ENCODE assay signal across 1 cellular context in genomic region chr20:25623736-25624499, GRCh38.
A peak's percentile ranks its signal among the peaks of the same experiment; 100 is the strongest.
TF ChIP-seq lines count a peak whose summit lies in the region.

TSS of gene NANP (minus strand) at chr20:25624014. CDS start at chr20:25623948, 66 bp downstream.

TF ChIP-seq in HEK293, 187 proteins besides CTCF, POLR2A, EP300 and RAD21 (continued from another document and continues in another):
- TF ChIP-seq ZNF747 (tag by site-specific recombination; IDR thresholded peaks at IDR 0.05): no peak
- no peak for TF ChIP-seq ZNF37A (tag by site-specific recombination; IDR thresholded peaks at IDR 0.05)
- no peak for TF ChIP-seq ZBTB10 (tag by site-specific recombination; IDR thresholded peaks at IDR 0.05)
- no peak for TF ChIP-seq ZNF248 (tag by site-specific recombination; IDR thresholded peaks at IDR 0.05)
- no peak for TF ChIP-seq PRDM2 (tag by site-specific recombination; IDR thresholded peaks at IDR 0.05; ENCODE audit: borderline replicate concordance)
- peak; percentile 79 for TF ChIP-seq ZBTB26 (tag by site-specific recombination; optimal IDR thresholded peaks at IDR 0.05)
- TF ChIP-seq ZNF362 (tag by site-specific recombination; IDR thresholded peaks at IDR 0.05): no peak
- TF ChIP-seq ZNF514 (tag by site-specific recombination; IDR thresholded peaks at IDR 0.05): no peak
- TF ChIP-seq ZNF664 (tag by site-specific recombination; IDR thresholded peaks at IDR 0.05): no peak
- TF ChIP-seq KLF9 (tag by site-specific recombination; IDR thresholded peaks at IDR 0.05; ENCODE audit: low read depth): peak; percentile 57
- TF ChIP-seq ZEB2 (tag by site-specific recombination; IDR thresholded peaks at IDR 0.05): peak; percentile 40
- TF ChIP-seq, protein P1, sequence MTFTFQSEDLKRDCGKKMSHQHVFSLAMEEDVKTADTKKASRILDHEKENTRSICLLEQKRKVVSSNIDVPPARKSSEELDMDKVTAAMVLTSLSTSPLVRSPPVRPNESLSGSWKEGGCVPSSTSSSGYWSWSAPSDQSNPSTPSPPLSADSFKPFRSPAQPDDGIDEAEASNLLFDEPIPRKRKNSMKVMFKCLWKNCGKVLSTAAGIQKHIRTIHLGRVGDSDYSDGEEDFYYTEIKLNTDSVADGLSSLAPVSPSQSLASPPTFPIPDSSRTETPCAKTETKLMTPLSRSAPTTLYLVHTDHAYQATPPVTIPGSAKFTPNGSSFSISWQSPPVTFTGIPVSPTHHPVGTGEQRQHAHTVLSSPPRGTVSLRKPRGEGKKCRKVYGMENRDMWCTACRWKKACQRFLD (tag by site-specific recombination; IDR thresholded peaks at IDR 0.05): no peak
- TF ChIP-seq, protein P2, sequence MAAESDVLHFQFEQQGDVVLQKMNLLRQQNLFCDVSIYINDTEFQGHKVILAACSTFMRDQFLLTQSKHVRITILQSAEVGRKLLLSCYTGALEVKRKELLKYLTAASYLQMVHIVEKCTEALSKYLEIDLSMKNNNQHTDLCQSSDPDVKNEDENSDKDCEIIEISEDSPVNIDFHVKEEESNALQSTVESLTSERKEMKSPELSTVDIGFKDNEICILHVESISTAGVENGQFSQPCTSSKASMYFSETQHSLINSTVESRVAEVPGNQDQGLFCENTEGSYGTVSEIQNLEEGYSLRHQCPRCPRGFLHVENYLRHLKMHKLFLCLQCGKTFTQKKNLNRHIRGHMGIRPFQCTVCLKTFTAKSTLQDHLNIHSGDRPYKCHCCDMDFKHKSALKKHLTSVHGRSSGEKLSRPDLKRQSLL (tag by site-specific recombination; IDR thresholded peaks at IDR 0.05): no peak
- TF ChIP-seq ZNF341 (tag by site-specific recombination; IDR thresholded peaks at IDR 0.05; ENCODE audit: low read depth): no peak; the same call in none of the 2 replicates
- TF ChIP-seq ZNF548 (tag by site-specific recombination; IDR thresholded peaks at IDR 0.05): peak; percentile 26; the same call in 1 of the 2 replicates
- TF ChIP-seq ZNF626 (tag by site-specific recombination; IDR thresholded peaks at IDR 0.05): no peak
- TF ChIP-seq ZBTB8A (tag by site-specific recombination; IDR thresholded peaks at IDR 0.05): peak; percentile 77
- TF ChIP-seq ZBTB48 (tag by site-specific recombination; IDR thresholded peaks at IDR 0.05): peak; percentile 89
- no peak for TF ChIP-seq ZNF121 (tag by site-specific recombination; IDR thresholded peaks at IDR 0.05)
- no peak for TF ChIP-seq ZNF19 (tag by site-specific recombination; IDR thresholded peaks at IDR 0.05; ENCODE audit: low read depth)
- TF ChIP-seq KLF10 (tag by site-specific recombination; IDR thresholded peaks at IDR 0.05): no peak
- TF ChIP-seq ZNF549 (tag by site-specific recombination; IDR thresholded peaks at IDR 0.05): no peak
- TF ChIP-seq ZNF133 (tag by site-specific recombination; IDR thresholded peaks at IDR 0.05): no peak
- no peak for TF ChIP-seq ZNF302 (tag by site-specific recombination; IDR thresholded peaks at IDR 0.05; ENCODE audit: low read depth)
- TF ChIP-seq ZNF426 (tag by site-specific recombination; IDR thresholded peaks at IDR 0.05): no peak
- no peak for TF ChIP-seq ZNF274 (IDR thresholded peaks at IDR 0.05; ENCODE audit: low read length)
- TF ChIP-seq ZNF274 (tag by site-specific recombination; IDR thresholded peaks at IDR 0.05; ENCODE audit: borderline replicate concordance): no peak
- no peak for TF ChIP-seq ZNF155 (tag by site-specific recombination; IDR thresholded peaks at IDR 0.05)
- TF ChIP-seq ZNF2 (tag by site-specific recombination; IDR thresholded peaks at IDR 0.05): peak; percentile 82
- TF ChIP-seq ZNF354C (tag by site-specific recombination; IDR thresholded peaks at IDR 0.05; ENCODE audit: borderline replicate concordance, low read depth): no peak
- TF ChIP-seq BCL11B (tag by site-specific recombination; IDR thresholded peaks at IDR 0.05; ENCODE audit: low read depth): no peak
- TF ChIP-seq ZNF560 (tag by site-specific recombination; IDR thresholded peaks at IDR 0.05; ENCODE audit: borderline replicate concordance): no peak
- peak; percentile 94 for TF ChIP-seq GLIS2 (tag by site-specific recombination; IDR thresholded peaks at IDR 0.05)
- TF ChIP-seq GFI1B (tag by site-specific recombination; IDR thresholded peaks at IDR 0.05): no peak
- TF ChIP-seq ZNF791 (tag by site-specific recombination; IDR thresholded peaks at IDR 0.05): no peak
- no peak for TF ChIP-seq PRDM6 (tag by site-specific recombination; IDR thresholded peaks at IDR 0.05)
- peak; percentile 41; the same call in 1 of the 2 replicates for TF ChIP-seq ZFHX2 (tag by site-specific recombination; conservative IDR thresholded peaks at IDR 0.05)
- 0 out of 2 replicates have a peak, but pooled peaks have one; percentile 29 for TF ChIP-seq ZNF792 (tag by site-specific recombination; IDR thresholded peaks at IDR 0.05)
- no peak for TF ChIP-seq ZNF280D (tag by site-specific recombination; IDR thresholded peaks at IDR 0.05)
- TF ChIP-seq ZNF501 (tag by site-specific recombination; IDR thresholded peaks at IDR 0.05): peak; percentile 89
- peak; percentile 88 for TF ChIP-seq SP3 (tag by site-specific recombination; IDR thresholded peaks at IDR 0.05)
